In the genomic region with DNA sequence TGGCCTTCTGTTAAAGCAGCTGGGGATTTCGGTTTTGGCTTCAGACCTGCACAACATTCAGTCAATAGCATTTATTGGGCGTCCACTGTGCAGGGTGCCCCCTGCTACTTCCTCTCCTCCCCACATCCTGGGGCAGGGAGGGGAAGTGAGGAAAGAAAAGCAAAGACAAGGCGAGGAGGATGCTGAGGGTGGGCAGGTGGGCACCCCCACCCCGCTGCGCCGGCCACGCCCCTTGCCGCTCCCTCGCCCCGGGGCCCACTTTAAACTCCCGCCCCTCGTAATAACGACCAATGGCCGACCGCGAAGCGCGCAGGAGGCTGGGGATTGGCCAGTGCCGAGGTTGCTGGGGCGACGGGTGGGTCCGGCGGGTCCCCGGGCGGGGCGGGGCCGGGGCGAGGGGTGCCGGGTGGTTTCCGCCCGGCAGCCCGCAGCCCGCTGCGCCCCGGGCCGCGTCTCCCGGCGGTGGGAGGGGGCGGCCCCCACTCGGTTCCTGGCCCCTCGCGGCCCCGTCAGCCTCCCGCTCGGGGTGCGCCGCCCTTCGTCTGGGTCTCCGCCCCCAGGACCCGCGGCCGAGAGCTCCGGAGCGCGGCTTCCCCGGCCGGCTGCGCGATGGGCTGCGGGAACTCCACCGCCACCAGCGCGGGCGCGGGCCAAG, we compare ENCODE assay signal across 8 cellular contexts. TPM values are rescaled to one million over a fixed set of nuclear protein-coding genes. Genes with fewer than 3 reads are reported as not detected.
DNase-seq lines count a peak whose midpoint lies in the region; ATAC-seq, FAIRE-seq and TF ChIP-seq lines count a peak whose summit lies in the region.

A gene (plus strand): TSS at position 409 of the 655 bp plus-strand sequence. CDS start 201 bp downstream, at position 610.

- H3K27me3 ChIP-seq in cardiac muscle cell = peaks cover 29% of the 10 kb centered on the region
- peaks cover 0 to 10% (median 0%) of the 10 kb centered on the region in 4 donors for H3K27me3 ChIP-seq in upper lobe of left lung

- POLR2A ChIA-PET in activated naive CD8-positive, alpha-beta T cell treated with anti-CD3 and anti-CD28 coated beads, Interleukin-2, amount 10 ng/mL, durations not matched to agents 7 days and 5 days (lab: Charles Lee) = interaction anchor here (0.6 to 3.2 kb wide), 8 partner anchors 10 to 1401 kb away, joined by 4 to 21 read pairs (median 8); a partner anchor contains a TSS

- peaks cover 28% of the 10 kb centered on the region for H3K36me3 Mint-ChIP-seq in activated naive CD8-positive, alpha-beta T cell treated with anti-CD3 and anti-CD28 coated beads, Interleukin-2, amount 10 ng/mL, durations not matched to agents 7 days and 5 days

- TF ChIP-seq CTCF in cardiac muscle cell (IDR thresholded peaks at IDR 0.05; ENCODE audit: low read depth, low read length) (no peak), upper lobe of left lung (IDR thresholded peaks at IDR 0.05) (no peak)

- 1 to 3% methylated on average over 8 to 24 of the region's 66 CpGs for WGBS in upper lobe of left lung, 2 donors

- peaks cover 28% of the 10 kb centered on the region for H3K4me1 ChIP-seq in cardiac muscle cell (ENCODE audit: low read depth)
- H3K4me1 ChIP-seq in upper lobe of left lung = peaks cover 9 to 20% (median 12%) of the 10 kb centered on the region in 4 donors

- DNase-seq in GM12891 (ENCODE audit: insufficient read length, low spot score) = peak; percentile 87
- DNase-seq in NCI-H1105 treated with DMSO at 0.1 percent for 48 hours (lab: John Stamatoyannopoulos, UW) = peak; percentile 85
- DNase-seq in SW480 (ENCODE audit: low spot score) = peak; percentile 68
- peak; percentile 95 for DNase-seq in activated naive CD8-positive, alpha-beta T cell treated with anti-CD3 and anti-CD28 coated beads, Interleukin-2, amount 10 ng/mL, durations not matched to agents 7 days and 5 days
- peak; percentile 67 to 89 for DNase-seq in cardiac muscle cell (ENCODE audit: low read depth in 1 of 2, low spot score in 1 of 2)
- peak; percentile 53 to 96 (median 71) for DNase-seq in posterior cingulate gyrus
- peak; percentile 66 to 93 for DNase-seq in upper lobe of left lung

- FAIRE-seq in GM12891 (lab: Jason Lieb, UNC) = peak; percentile 96

- no peak for TF ChIP-seq EP300 in upper lobe of left lung (IDR thresholded peaks at IDR 0.05)

- H3K27ac ChIP-seq in cardiac muscle cell = no peak within 1 kb of the TSS
- peak within 1 kb of the TSS in 3 of 4 donors; percentile 31 to 72 (median 44) for H3K27ac ChIP-seq in upper lobe of left lung

- intact Hi-C loops in posterior cingulate gyrus (cut with DNase I) = no loop called here

- ATAC-seq in HG02642 (IDR thresholded peaks at IDR 0.05; ENCODE audit: poor library complexity, unreplicated experiment) (peak; percentile 90), upper lobe of left lung (ENCODE audit: low FRiP score in 2 of 2) (peak; percentile 82 to 95)
- peak; percentile 87 for ATAC-seq in activated naive CD8-positive, alpha-beta T cell treated with anti-CD3 and anti-CD28 coated beads, Interleukin-2, amount 10 ng/mL, durations not matched to agents 7 days and 5 days (ENCODE audit: low read depth)

- no peaks in the 10 kb centered on the region for H3K27me3 Mint-ChIP-seq in activated naive CD8-positive, alpha-beta T cell treated with anti-CD3 and anti-CD28 coated beads, Interleukin-2, amount 10 ng/mL, durations not matched to agents 7 days and 5 days

- H3K9me3 ChIP-seq in cardiac muscle cell (ENCODE audit: low read depth) (no peaks in the 10 kb centered on the region), upper lobe of left lung (no peaks in the 10 kb centered on the region)

- peak within 1 kb of the TSS; percentile 91 for H3K27ac Mint-ChIP-seq in activated naive CD8-positive, alpha-beta T cell treated with anti-CD3 and anti-CD28 coated beads, Interleukin-2, amount 10 ng/mL, durations not matched to agents 7 days and 5 days

- H3K4me3 Mint-ChIP-seq in activated naive CD8-positive, alpha-beta T cell treated with anti-CD3 and anti-CD28 coated beads, Interleukin-2, amount 10 ng/mL, durations not matched to agents 7 days and 5 days = peak within 1 kb of the TSS; percentile 85

- no peaks in the 10 kb centered on the region for H3K9me3 Mint-ChIP-seq in activated naive CD8-positive, alpha-beta T cell treated with anti-CD3 and anti-CD28 coated beads, Interleukin-2, amount 10 ng/mL, durations not matched to agents 7 days and 5 days

- H3K4me3 ChIP-seq in cardiac muscle cell (peak within 1 kb of the TSS; percentile 77), upper lobe of left lung (peak within 1 kb of the TSS; percentile 47 to 83 (median 73))

- TF ChIP-seq POLR2A in GM12891 (IDR thresholded peaks at IDR 0.05; ENCODE audit: low read depth, low read length) (no peak), upper lobe of left lung (IDR thresholded peaks at IDR 0.05) (no peak)

- peaks cover 70% of the 10 kb centered on the region for H3K4me1 Mint-ChIP-seq in activated naive CD8-positive, alpha-beta T cell treated with anti-CD3 and anti-CD28 coated beads, Interleukin-2, amount 10 ng/mL, durations not matched to agents 7 days and 5 days

- no peaks in the 10 kb centered on the region for H3K36me3 ChIP-seq in cardiac muscle cell
- no peaks in the 10 kb centered on the region for H3K36me3 ChIP-seq in upper lobe of left lung

TF ChIP-seq in GM12891, 5 proteins besides CTCF, POLR2A, EP300 and RAD21:
- TF ChIP-seq POLR2AphosphoS5 (IDR thresholded peaks at IDR 0.05; ENCODE audit: low read depth, low read length) (no peak), PAX5 (IDR thresholded peaks at IDR 0.05; ENCODE audit: insufficient read depth, low read length, severe bottlenecking) (no peak), SPI1 (IDR thresholded peaks at IDR 0.05; ENCODE audit: low read depth, low read length) (0 out of 2 replicates have a peak, but pooled peaks have one; percentile 18)

RNA-seq across cellular contexts. Expression of the gene that starts here (rescaled TPM):
- 68.2 TPM for polyA plus RNA-seq in GM12891 (2012; ENCODE audit: low read depth, missing spikeins)
- 100 to 1,000 TPM; 167 to 172 TPM for total RNA-seq in activated naive CD8-positive, alpha-beta T cell treated with anti-CD3 and anti-CD28 coated beads, Interleukin-2, amount 10 ng/mL, durations not matched to agents 7 days and 5 days
- total RNA-seq in cardiac muscle cell (39.3 and 56.6 TPM in 2 replicates), upper lobe of left lung (10 to 100 TPM in 2 of 6 donors, 1 to 10 TPM in 4; 1.0 to 15.0 (median 6.2) TPM)
- 78.2 and 106 TPM in 2 replicates for polyA plus RNA-seq in cardiac muscle cell
